Comparison of ENCODE assay signal across 8 cellular contexts in genomic region chr7:141702047-141702567, GRCh38. TPM values are rescaled to one million over a fixed set of nuclear protein-coding genes. Genes with fewer than 3 reads are reported as not detected.
DNase-seq lines count a peak whose midpoint lies in the region; ATAC-seq and TF ChIP-seq lines count a peak whose summit lies in the region.

TSS of gene DENND11 (minus strand) at chr7:141702166. CDS start at chr7:141702153, 13 bp downstream.

- H3K9me3 Mint-ChIP-seq in activated T-helper 17 cell treated with anti-CD3 and anti-CD28 coated beads, Interleukin-2, amount 50 U/mL, for 72 hours, result no peaks in the 10 kb centered on the region

- H3K27ac Mint-ChIP-seq in activated T-helper 17 cell treated with anti-CD3 and anti-CD28 coated beads, Interleukin-2, amount 50 U/mL, for 72 hours, result peak within 1 kb of the TSS; percentile 73

- peak within 1 kb of the TSS; percentile 75 for H2AFZ ChIP-seq in OCI-LY3 (ENCODE audit: low read depth, low read length)
- H2AFZ ChIP-seq in neuron (ENCODE audit: low read depth, low read length), result peak within 1 kb of the TSS; percentile 94

- TF ChIP-seq POLR2A in testis (IDR thresholded peaks at IDR 0.05), result no peak

- H3K27me3 Mint-ChIP-seq in activated T-helper 17 cell treated with anti-CD3 and anti-CD28 coated beads, Interleukin-2, amount 50 U/mL, for 72 hours, result peaks cover 3% of the 10 kb centered on the region

- ATAC-seq in GM18861 (IDR thresholded peaks at IDR 0.05; ENCODE audit: unreplicated experiment) (peak; percentile 53), HG03066 (IDR thresholded peaks at IDR 0.05; ENCODE audit: low read depth, unreplicated experiment) (peak; percentile 70), foreskin keratinocyte (peak; percentile 80)
- peak; percentile 85 for ATAC-seq in activated T-helper 17 cell treated with anti-CD3 and anti-CD28 coated beads, Interleukin-2, amount 50 U/mL, for 72 hours (replicated peaks)

- H3K36me3 ChIP-seq in OCI-LY3 (replicated peaks; ENCODE audit: low read depth, low read length) (no peaks in the 10 kb centered on the region), neuron (ENCODE audit: insufficient read depth, low read length) (no peaks in the 10 kb centered on the region), testis (ENCODE audit: low read depth, missing control alignments) (no peaks in the 10 kb centered on the region)

- H3K4me3 ChIP-seq in OCI-LY3 (ENCODE audit: low read length) (peak within 1 kb of the TSS; percentile 93), neuron (ENCODE audit: low read length) (peak within 1 kb of the TSS; percentile 96), testis (peak within 1 kb of the TSS; percentile 72)

- H3K4me1 Mint-ChIP-seq in activated T-helper 17 cell treated with anti-CD3 and anti-CD28 coated beads, Interleukin-2, amount 50 U/mL, for 72 hours, result peaks cover 34% of the 10 kb centered on the region

- H3K4me2 ChIP-seq in OCI-LY3 (ENCODE audit: low read length), result peak within 1 kb of the TSS; percentile 86

- H3K36me3 Mint-ChIP-seq in activated T-helper 17 cell treated with anti-CD3 and anti-CD28 coated beads, Interleukin-2, amount 50 U/mL, for 72 hours (ENCODE audit: low read depth), result peaks cover 19% of the 10 kb centered on the region

- H3K4me1 ChIP-seq in OCI-LY3 (ENCODE audit: low read length) (peaks cover 24% of the 10 kb centered on the region), foreskin keratinocyte (peaks cover 6% of the 10 kb centered on the region), neuron (ENCODE audit: insufficient read depth, low read length) (peaks cover 21% of the 10 kb centered on the region), testis (peaks cover 5% of the 10 kb centered on the region)

- H3K9ac ChIP-seq in OCI-LY3 (ENCODE audit: low read length), result peak within 1 kb of the TSS; percentile 76

- no peak for TF ChIP-seq CTCF in OCI-LY3 (IDR thresholded peaks at IDR 0.05; ENCODE audit: low read depth, low read length)
- no peak for TF ChIP-seq CTCF in foreskin keratinocyte (conservative IDR thresholded peaks at IDR 0.05)
- TF ChIP-seq CTCF in testis (IDR thresholded peaks at IDR 0.05), result no peak

- WGBS in testis, 2 donors, result 0% methylated on average over 4 to 49 of the region's 62 CpGs

- H3K27me3 ChIP-seq in OCI-LY3 (ENCODE audit: low read depth, low read length), result peaks cover 15% of the 10 kb centered on the region
- H3K27me3 ChIP-seq in foreskin keratinocyte, result peaks cover 2% of the 10 kb centered on the region
- H3K27me3 ChIP-seq in neuron (ENCODE audit: insufficient read depth, low read length), result no peaks in the 10 kb centered on the region
- H3K27me3 ChIP-seq in testis, result no peaks in the 10 kb centered on the region

- peaks cover 21% of the 10 kb centered on the region for H3K79me2 ChIP-seq in OCI-LY3 (ENCODE audit: low read length)

- intact Hi-C loops in testis (cut with DNase I; ENCODE audit: low total_unique reads), result no loop called here

- H4K20me1 ChIP-seq in OCI-LY3 (ENCODE audit: insufficient read depth, low read length), result peaks cover 24% of the 10 kb centered on the region

- H3K4me3 Mint-ChIP-seq in activated T-helper 17 cell treated with anti-CD3 and anti-CD28 coated beads, Interleukin-2, amount 50 U/mL, for 72 hours, result peak within 1 kb of the TSS; percentile 91

- H3K9me3 ChIP-seq in OCI-LY3 (ENCODE audit: insufficient read depth, low read length), result no peaks in the 10 kb centered on the region
- H3K9me3 ChIP-seq in neuron (ENCODE audit: low read length), result no peaks in the 10 kb centered on the region
- H3K9me3 ChIP-seq in testis, result no peaks in the 10 kb centered on the region

- no peak within 1 kb of the TSS for H3K27ac ChIP-seq in OCI-LY3 (ENCODE audit: low read length)
- H3K27ac ChIP-seq in foreskin keratinocyte, result no peak within 1 kb of the TSS
- H3K27ac ChIP-seq in testis, result peak within 1 kb of the TSS; percentile 59 to 72

- DNase-seq in AG08395 (ENCODE audit: low spot score) (peak; percentile 76), foreskin keratinocyte (no peak), testis (peak; percentile 32)

RNA-seq across cellular contexts. Expression of gene DENND11, which starts in this region (rescaled TPM):
- total RNA-seq in activated T-helper 17 cell treated with anti-CD3 and anti-CD28 coated beads, Interleukin-2, amount 50 U/mL, for 72 hours, result 10 to 100 TPM; 19.5 to 36.1 TPM
- 4.9 and 5.4 TPM in 2 replicates for total RNA-seq in foreskin keratinocyte
- 1.0 and 1.1 TPM in 2 replicates for polyA plus RNA-seq in foreskin keratinocyte
- 1 to 10 TPM; 6.7 to 6.8 TPM for total RNA-seq in testis
- 3.8 TPM for polyA plus RNA-seq in testis (ENCODE audit: insufficient read depth, low read depth, low replicate concordance)

Comparison
In these comparisons a context has a peak if more than half of its experiments do, and no peak if none do; other contexts are left out.
1. DNase-seq: peak in AG08395 (single experiment) and testis (single experiment); none in foreskin keratinocyte (0 of 2).
2. H3K27ac ChIP-seq: peak in testis (2 of 2); none in OCI-LY3 (single experiment) and foreskin keratinocyte (single experiment).
3. Peak in every context shown above with its lines, with median percentiles within 50 percentile points of each other: ATAC-seq and H3K4me3 ChIP-seq.